ENCODE assay signal across 9 cellular contexts in genomic region chr2:237322564-237322963, GRCh38.
DNase-seq lines count a peak whose midpoint lies in the region; ATAC-seq, FAIRE-seq and TF ChIP-seq lines count a peak whose summit lies in the region.
"Had no signal": no experiment of that assay in that cellular context is flagged by ENCODE, and none has a peak within 500 bp of the region (broad histone marks: within the 10 kb centered on the region; RNA-seq: fewer than 3 reads in every experiment).

No MANE protein-coding gene starts in this region.

- no peak for FAIRE-seq in GM12891 (lab: Jason Lieb, UNC)

- peaks cover 13% of the 10 kb centered on the region for H3K27me3 Mint-ChIP-seq in endodermal cell (ENCODE audit: insufficient read depth)

- TF ChIP-seq CTCF in endodermal cell (conservative IDR thresholded peaks at IDR 0.05) (peak; percentile 79), parathyroid adenoma (IDR thresholded peaks at IDR 0.05) (peak; percentile 33), omental fat pad (IDR thresholded peaks at IDR 0.05) (no peak)

- H3K9me3 ChIP-seq in endodermal cell (ENCODE audit: control insufficient read depth, low read length): no peaks in the 10 kb centered on the region
- no peaks in the 10 kb centered on the region for H3K9me3 ChIP-seq in parathyroid adenoma (ENCODE audit: control insufficient read depth, low read length)

- no peaks in the 10 kb centered on the region for H3K79me2 ChIP-seq in parathyroid adenoma

- H3K4me2 ChIP-seq in parathyroid adenoma (ENCODE audit: low read length): no peak overlapping the region

- no peak overlapping the region for H3K4me3 Mint-ChIP-seq in endodermal cell

- H3K27me3 ChIP-seq in endodermal cell (ENCODE audit: control insufficient read depth, insufficient read depth, low read length, poor library complexity, severe bottlenecking): no peaks in the 10 kb centered on the region
- no peaks in the 10 kb centered on the region for H3K27me3 ChIP-seq in parathyroid adenoma (ENCODE audit: control insufficient read depth, insufficient read depth, low read length)

- H3K4me1 Mint-ChIP-seq in endodermal cell: no peaks in the 10 kb centered on the region

- H3K36me3 Mint-ChIP-seq in endodermal cell (ENCODE audit: low read depth): no peaks in the 10 kb centered on the region

- no peak for TF ChIP-seq POLR2A in GM12891 (IDR thresholded peaks at IDR 0.05; ENCODE audit: low read depth, low read length)

- H3K4me1 ChIP-seq in endodermal cell (ENCODE audit: control insufficient read depth, insufficient read depth, low read length) (no peaks in the 10 kb centered on the region), parathyroid adenoma (no peaks in the 10 kb centered on the region)

- H3K36me3 ChIP-seq in endodermal cell (ENCODE audit: control insufficient read depth, insufficient read depth, low read length) (no peaks in the 10 kb centered on the region), parathyroid adenoma (ENCODE audit: control insufficient read depth, insufficient read depth, low read length) (no peaks in the 10 kb centered on the region)

- DNase-seq in DMS53 (lab: John Stamatoyannopoulos, UW) (peak; percentile 90), endodermal cell (peak; percentile 78), SKM-1 (lab: John Stamatoyannopoulos, UW; ENCODE audit: unreplicated experiment) (no peak), AG20443 (ENCODE audit: low spot score) (no peak), omental fat pad (ENCODE audit: low spot score) (no peak), GM12891 (ENCODE audit: insufficient read length, low spot score) (no peak)
- DNase-seq: Kasumi-1 had no signal

- H3K4me3 ChIP-seq in endodermal cell (ENCODE audit: low read length) (no peak overlapping the region), parathyroid adenoma (ENCODE audit: low read depth, low read length) (no peak overlapping the region)

- no peak overlapping the region for H2AFZ ChIP-seq in parathyroid adenoma

- peak; percentile 50 for TF ChIP-seq RAD21 in Ishikawa (IDR thresholded peaks at IDR 0.05; ENCODE audit: low read depth)

- no peak for ATAC-seq in omental fat pad (ENCODE audit: low FRiP score)

- H3K9ac ChIP-seq in endodermal cell (ENCODE audit: extremely low read depth, low read length, poor library complexity, severe bottlenecking): no peak overlapping the region
- no peak overlapping the region for H3K9ac ChIP-seq in parathyroid adenoma

- H3K9me3 Mint-ChIP-seq in endodermal cell: no peaks in the 10 kb centered on the region

- no peak for TF ChIP-seq EP300 in Ishikawa (IDR thresholded peaks at IDR 0.05; ENCODE audit: borderline replicate concordance)

- WGBS in endodermal cell (ENCODE audit: insufficient coverage in 1 of 2, insufficient read length in 1 of 2), 2 experiments: 73 to 78% methylated on average over 3 to 4 of the region's 4 CpGs

- H3K27ac ChIP-seq in endodermal cell (ENCODE audit: low read depth, low read length): no peak overlapping the region
- H3K27ac ChIP-seq in parathyroid adenoma: no peak overlapping the region

- no peak overlapping the region for H3K27ac Mint-ChIP-seq in endodermal cell

TF ChIP-seq in Ishikawa, 13 proteins besides CTCF, POLR2A, EP300 and RAD21:
- TF ChIP-seq YY1 (IDR thresholded peaks at IDR 0.05; ENCODE audit: low read depth) (no peak), ZBTB7A (IDR thresholded peaks at IDR 0.05; ENCODE audit: low read depth) (no peak), TCF12 (IDR thresholded peaks at IDR 0.05; ENCODE audit: low read depth) (no peak), TAF1 (IDR thresholded peaks at IDR 0.05; ENCODE audit: low read depth) (no peak), FOXM1 (IDR thresholded peaks at IDR 0.05; ENCODE audit: borderline replicate concordance, low read depth) (no peak), CREB1 (IDR thresholded peaks at IDR 0.05; ENCODE audit: low read depth) (no peak), TEAD4 (IDR thresholded peaks at IDR 0.05) (no peak), MAX (IDR thresholded peaks at IDR 0.05) (no peak), NFIC (IDR thresholded peaks at IDR 0.05) (no peak), USF1 (IDR thresholded peaks at IDR 0.05) (no peak)

TF ChIP-seq in GM12891, 5 proteins besides CTCF, POLR2A, EP300 and RAD21:
- no peak for TF ChIP-seq SPI1 (IDR thresholded peaks at IDR 0.05; ENCODE audit: low read depth, low read length)
- no peak for TF ChIP-seq POLR2AphosphoS5 (IDR thresholded peaks at IDR 0.05; ENCODE audit: low read depth, low read length)
- no peak for TF ChIP-seq PAX5 (IDR thresholded peaks at IDR 0.05; ENCODE audit: insufficient read depth, low read length, severe bottlenecking)
- TF ChIP-seq TAF1 (IDR thresholded peaks at IDR 0.05; ENCODE audit: low read depth, low read length): no peak
- no peak for TF ChIP-seq POU2F2 (IDR thresholded peaks at IDR 0.05; ENCODE audit: low read depth, low read length)
TF ChIP-seq in GM12891: peak in this region for 0.

Comparison
In these comparisons a context has a peak if more than half of its experiments do, and no peak if none do; other contexts are left out.
1. DNase-seq: peak in DMS53 (single experiment) and endodermal cell (single experiment); none in SKM-1 (single experiment), AG20443 (single experiment), omental fat pad (single experiment) and GM12891 (single experiment).
2. CTCF ChIP-seq: peak in endodermal cell (single experiment) and parathyroid adenoma (single experiment); none in omental fat pad (0 of 3).